In genomic region chr11:64055077-64055476, GRCh38 we compare ENCODE assay signal across 24 cellular contexts. TPM values are rescaled to one million over a fixed set of nuclear protein-coding genes. Genes with fewer than 3 reads are reported as not detected.
DNase-seq lines count a peak whose midpoint lies in the region; ATAC-seq and TF ChIP-seq lines count a peak whose summit lies in the region.
"Had no signal": no experiment of that assay in that cellular context is flagged by ENCODE, and none has a peak within 500 bp of the region (broad histone marks: within the 10 kb centered on the region; RNA-seq: fewer than 3 reads in every experiment).

No MANE protein-coding gene starts in this region.

- H3K4me1 Mint-ChIP-seq in CD4-positive, alpha-beta memory T cell, result no peaks in the 10 kb centered on the region
- H3K4me1 Mint-ChIP-seq in T-helper 17 cell, result no peaks in the 10 kb centered on the region
- H3K4me1 Mint-ChIP-seq: CD14-positive monocyte had no signal

- H2AFZ ChIP-seq in SK-N-SH (ENCODE audit: low read depth), result no peak overlapping the region
- no peak overlapping the region for H2AFZ ChIP-seq in OCI-LY7 (ENCODE audit: low read length)

- TF ChIP-seq EP300 in SK-N-SH (IDR thresholded peaks at IDR 0.05; ENCODE audit: borderline replicate concordance in 1 of 2, low read depth in 1 of 2, low read length in 1 of 2) (no peak), tibial nerve (IDR thresholded peaks at IDR 0.05) (no peak)

- no peak overlapping the region for H3K9ac ChIP-seq in SK-N-SH

- H3K4me3 ChIP-seq in SK-N-SH (ENCODE audit: low read depth in 2 of 2, low read length in 1 of 2) (no peak overlapping the region), right atrium auricular region (no peak overlapping the region), tibial nerve (no peak overlapping the region), OCI-LY7 (ENCODE audit: low read depth, low read length, poor library complexity, severe bottlenecking) (no peak overlapping the region)
- no peak overlapping the region for H3K4me3 ChIP-seq in CD4-positive, alpha-beta memory T cell (ENCODE audit: low read length in 2 of 2)
- H3K4me3 ChIP-seq: left lung, Peyer's patch, SK-N-MC had no signal

- TF ChIP-seq CTCF in SK-N-SH (IDR thresholded peaks at IDR 0.05) (no peak), right atrium auricular region (IDR thresholded peaks at IDR 0.05) (no peak), tibial nerve (IDR thresholded peaks at IDR 0.05) (no peak), OCI-LY7 (conservative IDR thresholded peaks at IDR 0.05; ENCODE audit: low read length) (no peak)

- H3F3A ChIP-seq in SK-N-SH (replicated peaks; ENCODE audit: insufficient read depth), result no peaks in the 10 kb centered on the region

- H4K20me1 ChIP-seq in SK-N-SH (ENCODE audit: insufficient read depth), result no peaks in the 10 kb centered on the region
- H4K20me1 ChIP-seq in OCI-LY7 (ENCODE audit: insufficient read depth, low read length), result no peaks in the 10 kb centered on the region

- WGBS in SK-N-SH (ENCODE audit: low lambda C conversion rate), result 65% methylated on average over 7 of the region's 8 CpGs
- WGBS in tibial nerve, 2 donors, result 42 to 48% methylated on average over 6 to 8 of the region's 8 CpGs

- no peaks in the 10 kb centered on the region for H3K27me3 Mint-ChIP-seq in CD4-positive, alpha-beta memory T cell
- no peaks in the 10 kb centered on the region for H3K27me3 Mint-ChIP-seq in T-helper 17 cell
- H3K27me3 Mint-ChIP-seq: natural killer cell treated with Interleukin-12 subunit alpha and Interleukin-12 subunit beta and Interleukin-15 and Interleukin-18, amount 100 ng/mL, for 72 hours had no signal

- POLR2A ChIA-PET in SK-N-SH (lab: Yijun Ruan, JAX), result interaction anchor here (0.6 to 1.6 kb wide), 3 partner anchors 10 to 269 kb away, joined by 4 to 8 read pairs (median 4); no protein-coding TSS in a partner anchor
- POLR2A ChIA-PET in CD4-positive, alpha-beta memory T cell (lab: Charles Lee; ENCODE audit: partially characterized antibody), result no interaction called here
- POLR2A ChIA-PET in OCI-LY7 (lab: Charles Lee), result no interaction called here

- H3K36me3 Mint-ChIP-seq in CD4-positive, alpha-beta memory T cell, result no peaks in the 10 kb centered on the region
- no peaks in the 10 kb centered on the region for H3K36me3 Mint-ChIP-seq in T-helper 17 cell (ENCODE audit: low read depth)
- H3K36me3 Mint-ChIP-seq: CD14-positive monocyte; natural killer cell treated with Interleukin-12 subunit alpha and Interleukin-12 subunit beta and Interleukin-15 and Interleukin-18, amount 100 ng/mL, for 72 hours; WTC11 had no signal

- peak overlapping the region in 1 of 2 experiments; percentile 100; a peak in 2 of 4 replicates for H3K27ac ChIP-seq in SK-N-SH (ENCODE audit: low read depth in 2 of 2, low read length in 1 of 2)
- peak overlapping the region; percentile 33 for H3K27ac ChIP-seq in caudate nucleus (ENCODE audit: low read depth, low read length)
- peak overlapping the region; percentile 64 to 80 for H3K27ac ChIP-seq in right atrium auricular region
- H3K27ac ChIP-seq in tibial nerve, result peak overlapping the region in 3 of 4 donors; percentile 67 to 87 (median 78)
- no peak overlapping the region for H3K27ac ChIP-seq in CD4-positive, alpha-beta memory T cell (ENCODE audit: low read depth, low read length)
- no peak overlapping the region for H3K27ac ChIP-seq in OCI-LY7 (ENCODE audit: low read depth, low read length, poor library complexity, severe bottlenecking)
- H3K27ac ChIP-seq: left lung, Peyer's patch, SK-N-MC had no signal

- no peaks in the 10 kb centered on the region for H3K36me3 ChIP-seq in SK-N-SH (replicated peaks in 1 of 2; ENCODE audit: control insufficient read depth in 1 of 2, insufficient read depth in 2 of 2, low read length in 1 of 2)
- no peaks in the 10 kb centered on the region for H3K36me3 ChIP-seq in right atrium auricular region
- H3K36me3 ChIP-seq in tibial nerve, result no peaks in the 10 kb centered on the region
- no peaks in the 10 kb centered on the region for H3K36me3 ChIP-seq in CD4-positive, alpha-beta memory T cell (ENCODE audit: insufficient read depth, low read length)
- H3K36me3 ChIP-seq in OCI-LY7 (ENCODE audit: insufficient read depth, low read length), result no peaks in the 10 kb centered on the region
- H3K36me3 ChIP-seq: left lung, Peyer's patch had no signal

- H3K4me3 Mint-ChIP-seq in CD4-positive, alpha-beta memory T cell, result peak overlapping the region in 1 of 8 donors; percentile 21
- H3K4me3 Mint-ChIP-seq in T-helper 17 cell, result no peak overlapping the region
- H3K4me3 Mint-ChIP-seq: CD14-positive monocyte; natural killer cell treated with Interleukin-12 subunit alpha and Interleukin-12 subunit beta and Interleukin-15 and Interleukin-18, amount 100 ng/mL, for 72 hours; T-helper 2 cell treated with Interferon-gamma antibody and Interleukin-4, amounts not matched to agents 5 μg/mL and 100 μg/mL, for 36 hours; WTC11 had no signal

- intact Hi-C loops in CD4-positive, alpha-beta memory T cell (cut with micrococcal nuclease), result no loop called here
- intact Hi-C loops in OCI-LY7 (cut with micrococcal nuclease; ENCODE audit: unreplicated experiment), result no loop called here

- no peaks in the 10 kb centered on the region for H3K27me3 ChIP-seq in SK-N-SH (ENCODE audit: insufficient read depth)
- H3K27me3 ChIP-seq in right atrium auricular region, result no peaks in the 10 kb centered on the region
- H3K27me3 ChIP-seq in tibial nerve, result no peaks in the 10 kb centered on the region
- H3K27me3 ChIP-seq in CD4-positive, alpha-beta memory T cell (ENCODE audit: insufficient read depth, low read length), result no peaks in the 10 kb centered on the region
- H3K27me3 ChIP-seq: Peyer's patch had no signal

- no peaks in the 10 kb centered on the region for H3K9me3 Mint-ChIP-seq in CD4-positive, alpha-beta memory T cell
- H3K9me3 Mint-ChIP-seq: CD14-positive monocyte; natural killer cell treated with Interleukin-12 subunit alpha and Interleukin-12 subunit beta and Interleukin-15 and Interleukin-18, amount 100 ng/mL, for 72 hours; T-helper 2 cell treated with Interferon-gamma antibody and Interleukin-4, amounts not matched to agents 5 μg/mL and 100 μg/mL, for 36 hours; WTC11 had no signal

- ATAC-seq in SK-N-SH treated with all-trans-retinoic acid at 6 μM for 48 hours (no peak), T-helper 17 cell (no peak)
- ATAC-seq: HCT116; left lung; natural killer cell treated with Interleukin-12 subunit alpha and Interleukin-12 subunit beta and Interleukin-15 and Interleukin-18, amount 100 ng/mL, for 72 hours; WTC11 had no signal

- no peaks in the 10 kb centered on the region for H3K79me2 ChIP-seq in SK-N-SH (ENCODE audit: insufficient read depth)
- H3K79me2 ChIP-seq in OCI-LY7 (ENCODE audit: insufficient read depth, low read depth, low read length), result no peaks in the 10 kb centered on the region

- no peaks in the 10 kb centered on the region for H3K9me2 ChIP-seq in SK-N-SH
- no peaks in the 10 kb centered on the region for H3K9me2 ChIP-seq in OCI-LY7 (ENCODE audit: insufficient read depth, low read length)

- peak overlapping the region in 1 of 7 donors; percentile 68 for H3K27ac Mint-ChIP-seq in CD4-positive, alpha-beta memory T cell
- H3K27ac Mint-ChIP-seq in T-helper 17 cell, result no peak overlapping the region
- H3K27ac Mint-ChIP-seq: CD14-positive monocyte; natural killer cell treated with Interleukin-12 subunit alpha and Interleukin-12 subunit beta and Interleukin-15 and Interleukin-18, amount 100 ng/mL, for 72 hours; T-helper 2 cell treated with Interferon-gamma antibody and Interleukin-4, amounts not matched to agents 5 μg/mL and 100 μg/mL, for 36 hours; WTC11 had no signal

- H3K9me3 ChIP-seq in SK-N-SH (no peaks in the 10 kb centered on the region), right atrium auricular region (no peaks in the 10 kb centered on the region), tibial nerve (no peaks in the 10 kb centered on the region), OCI-LY7 (ENCODE audit: low read length) (no peaks in the 10 kb centered on the region), T-helper 17 cell (ENCODE audit: control insufficient read depth, low read length, poor library complexity, severe bottlenecking) (no peaks in the 10 kb centered on the region)
- no peaks in the 10 kb centered on the region for H3K9me3 ChIP-seq in CD4-positive, alpha-beta memory T cell (ENCODE audit: control insufficient read depth in 1 of 2, low read length in 2 of 2)
- H3K9me3 ChIP-seq: left lung, Peyer's patch had no signal

- H3K4me1 ChIP-seq in SK-N-SH (ENCODE audit: control insufficient read depth in 1 of 2, insufficient read depth in 2 of 2, low read depth in 1 of 2, low read length in 1 of 2), result peaks cover 4 to 95% of the 10 kb centered on the region in 2 experiments; a peak in 3 of 4 replicates
- H3K4me1 ChIP-seq in right atrium auricular region, result peaks cover 0 to 52% of the 10 kb centered on the region in 2 donors
- H3K4me1 ChIP-seq in tibial nerve, result peaks cover 0 to 76% (median 29%) of the 10 kb centered on the region in 4 donors
- H3K4me1 ChIP-seq in CD4-positive, alpha-beta memory T cell (ENCODE audit: insufficient read depth, low read length), result no peaks in the 10 kb centered on the region
- no peaks in the 10 kb centered on the region for H3K4me1 ChIP-seq in OCI-LY7 (ENCODE audit: insufficient read depth, low read length, poor library complexity, severe bottlenecking)
- H3K4me1 ChIP-seq: left lung, Peyer's patch had no signal

- no peak for DNase-seq in SK-N-SH
- DNase-seq in caudate nucleus (lab: John Stamatoyannopoulos, UW), result peak in 35 of 61 donors; percentile 14 to 87 (median 44)
- peak; percentile 71 for DNase-seq in right atrium auricular region (ENCODE audit: low spot score)
- no peak for DNase-seq in tibial nerve (ENCODE audit: low spot score in 2 of 2)
- no peak for DNase-seq in CD4-positive, alpha-beta memory T cell
- DNase-seq in OCI-LY7 (ENCODE audit: low spot score), result no peak
- no peak for DNase-seq in T-helper 17 cell
- DNase-seq: activated CD4-positive, alpha-beta T cell treated with anti-CD3 and anti-CD28 coated beads, Interleukin-2, amount 50 U/mL, for 4 hours; activated gamma-delta T cell treated with Interleukin-2 at 50 U/mL for 16 hours; GDM1; KG1; left lung; midbrain; NCI-H446 treated with DMSO at 0.1 percent for 48 hours; NK-92 treated with Interleukin-12 subunit alpha and Interleukin-12 subunit beta, amount 100 ng/mL, for 24 hours; Peyer's patch had no signal

- H3K4me2 ChIP-seq in SK-N-SH, result no peak overlapping the region
- no peak overlapping the region for H3K4me2 ChIP-seq in OCI-LY7 (ENCODE audit: low read length)

- no TSS peak for BruUV-seq in OCI-LY7 (replicated peaks; lab: Mats Ljungman, UMichigan)

- CTCF ChIA-PET in SK-N-SH (lab: Yijun Ruan, JAX), result interaction anchor here (0.8 to 2.9 kb wide), 3 partner anchors 14 to 98 kb away, joined by 3 to 12 read pairs (median 3); no protein-coding TSS in a partner anchor
- CTCF ChIA-PET in CD4-positive, alpha-beta memory T cell (lab: Charles Lee; ENCODE audit: partially characterized antibody), result no interaction called here
- CTCF ChIA-PET in OCI-LY7 (lab: Charles Lee; ENCODE audit: unreplicated experiment), result no interaction called here

- no peak for TF ChIP-seq POLR2A in tibial nerve (IDR thresholded peaks at IDR 0.05)

- no peak for TF ChIP-seq RAD21 in SK-N-SH (IDR thresholded peaks at IDR 0.05; ENCODE audit: low read length)

RNA-seq across cellular contexts. Expression of gene FLRT1, which starts 19.3 kb away (rescaled TPM):
- polyA plus RNA-seq in SK-N-SH (2012; rRNA removed), result 0.03 TPM in 2 replicates
- 0.05 and 0.06 TPM in 2 replicates for polyA plus RNA-seq in SK-N-SH (2012; cell fraction: cytosol; rRNA removed)
- 0.06 and 0.07 TPM in 2 replicates for polyA plus RNA-seq in SK-N-SH (2012; cell fraction: nucleus; rRNA removed)
- total RNA-seq in right atrium auricular region (1 to 10 TPM in 1 of 2 donors, under 1 TPM in 1; 0.67 to 1.7 TPM), tibial nerve (1 to 10 TPM in 1 of 4 donors, under 1 TPM in 3; 0.39 to 2.1 (median 0.52) TPM), OCI-LY7 (2022) (0.11 TPM in 1 of 2 replicates, not detected in the other), T-helper 17 cell (not detected)
- total RNA-seq in CD4-positive, alpha-beta memory T cell, result not detected
- polyA plus RNA-seq in CD4-positive, alpha-beta memory T cell, result not detected
- not detected in 2 replicates for total RNA-seq in OCI-LY7 (2014; rRNA removed; shearing (Covaris generic))
- total RNA-seq: glomerular endothelial cell; natural killer cell treated with Interleukin-12 subunit alpha and Interleukin-12 subunit beta and Interleukin-15 and Interleukin-18, amount 100 ng/mL, for 72 hours had no signal
- polyA plus RNA-seq: CD14-positive monocyte had no signal

Comparison
In these comparisons a context has a peak if more than half of its experiments do, and no peak if none do; other contexts are left out.
1. DNase-seq: peak in caudate nucleus (35 of 61) and right atrium auricular region (single experiment); none in SK-N-SH (single experiment), tibial nerve (0 of 2), CD4-positive, alpha-beta memory T cell (0 of 5), OCI-LY7 (single experiment) and T-helper 17 cell (0 of 3).
2. H3K27ac ChIP-seq: peak in caudate nucleus (single experiment), right atrium auricular region (2 of 2) and tibial nerve (3 of 4); none in CD4-positive, alpha-beta memory T cell (single experiment) and OCI-LY7 (single experiment).